ENCODE assay signal across 7 cellular contexts in genomic region chr16:10559792-10560191, GRCh38. TPM values are rescaled to one million over a fixed set of nuclear protein-coding genes. Genes with fewer than 3 reads are reported as not detected.
DNase-seq lines count a peak whose midpoint lies in the region; ATAC-seq, FAIRE-seq and TF ChIP-seq lines count a peak whose summit lies in the region.
"Not testable (repeated sequence)": the region's sequence is repeated elsewhere in the genome, so short reads cannot be mapped to it uniquely, and the experiment has no call there.

No MANE protein-coding gene starts in this region.

- not testable (repeated sequence) for H3K79me2 ChIP-seq in K562 (ENCODE audit: control insufficient read depth, insufficient read depth, low read length)

- intact Hi-C loops in K562 (cut with micrococcal nuclease); esophagus muscularis mucosa (cut with DNase I); sigmoid colon (cut with DNase I): not testable (repeated sequence)
- intact Hi-C loops in right cardiac atrium (cut with DNase I), result loop anchor here in 1 of 4 donors (10.0 kb wide), 1 partner anchor 55 kb away; no protein-coding TSS in a partner anchor
- intact Hi-C loops in vagina (cut with DNase I), result loop anchor here (10.0 kb wide), 1 partner anchor 695 kb away; the partner anchor contains the start of gene SOCS1

- POLR2A ChIA-PET in K562 (lab: Yijun Ruan, JAX), result interaction anchor here (1.3 kb wide), 1 partner anchor 25 kb away, joined by 6 read pairs; no protein-coding TSS in a partner anchor

- not testable (repeated sequence) for H3K9ac ChIP-seq in K562 (ENCODE audit: insufficient read depth in 1 of 2, low read depth in 2 of 2, low read length in 2 of 2)

- H3K4me1 ChIP-seq in K562 (replicated peaks in 1 of 2; ENCODE audit: control insufficient read depth in 2 of 2, insufficient read depth in 2 of 2, low read length in 2 of 2), result not testable (repeated sequence)
- H3K4me1 ChIP-seq in esophagus muscularis mucosa (peaks cover 61 to 89% (median 75%) of the 10 kb centered on the region in 4 donors), right cardiac atrium (ENCODE audit: control insufficient read depth, insufficient read depth, low read length) (peaks cover 37% of the 10 kb centered on the region), lung (ENCODE audit: control insufficient read depth in 2 of 2, insufficient read depth in 2 of 2, low read length in 2 of 2) (peaks cover 24 to 33% of the 10 kb centered on the region in 2 donors), sigmoid colon (peaks cover 0 to 51% (median 31%) of the 10 kb centered on the region in 4 donors), thoracic aorta (ENCODE audit: control insufficient read depth in 1 of 2, low read depth in 2 of 2) (peaks cover 41 to 89% of the 10 kb centered on the region in 2 donors), vagina (peaks cover 47% of the 10 kb centered on the region)

- TF ChIP-seq POLR2A in K562 (conservative IDR thresholded peaks at IDR 0.05); esophagus muscularis mucosa (IDR thresholded peaks at IDR 0.05; ENCODE audit: low read depth); sigmoid colon (IDR thresholded peaks at IDR 0.05); vagina (IDR thresholded peaks at IDR 0.05): not testable (repeated sequence)

- H3K4me3 ChIP-seq in K562; esophagus muscularis mucosa; right cardiac atrium (ENCODE audit: low read length); lung; sigmoid colon: not testable (repeated sequence)
- H3K4me3 ChIP-seq in thoracic aorta (peak overlapping the region; percentile 57), vagina (peak overlapping the region in 1 of 2 donors; percentile 13)

- H2AFZ ChIP-seq in K562 (ENCODE audit: low read depth, low read length), result not testable (repeated sequence)

- H3K36me3 ChIP-seq in K562 (ENCODE audit: control insufficient read depth, insufficient read depth, low read length); esophagus muscularis mucosa; lung (ENCODE audit: control insufficient read depth in 2 of 2, insufficient read depth in 2 of 2, low read length in 2 of 2); sigmoid colon; thoracic aorta; vagina: not testable (repeated sequence)

- H3K27me3 ChIP-seq in K562 (ENCODE audit: control insufficient read depth in 2 of 2, insufficient read depth in 2 of 2, low read length in 2 of 2), result peaks cover 2 to 30% of the 10 kb centered on the region in 2 experiments
- H3K27me3 ChIP-seq in esophagus muscularis mucosa; right cardiac atrium (ENCODE audit: control insufficient read depth, insufficient read depth); lung (ENCODE audit: control insufficient read depth, insufficient read depth); sigmoid colon; thoracic aorta (replicated peaks; ENCODE audit: insufficient read depth); vagina: not testable (repeated sequence)

- not testable (repeated sequence) for TF ChIP-seq EP300 in K562 (IDR thresholded peaks at IDR 0.05; ENCODE audit: low read length); esophagus muscularis mucosa (IDR thresholded peaks at IDR 0.05); sigmoid colon (IDR thresholded peaks at IDR 0.05)

- H3K9me1 ChIP-seq in K562 (ENCODE audit: control insufficient read depth, insufficient read depth, low read length), result not testable (repeated sequence)

- H3K4me2 ChIP-seq in K562 (ENCODE audit: insufficient read depth, low read length), result not testable (repeated sequence)

- 5% methylated on average over 4 of the region's 4 CpGs for WGBS in K562 (ENCODE audit: insufficient coverage, low coverage, missing lambda C conversion rate)
- 94% methylated on average over 4 of the region's 4 CpGs for WGBS in esophagus muscularis mucosa
- 87% methylated on average over 4 of the region's 4 CpGs for WGBS in right cardiac atrium
- WGBS in lung, 2 donors, result 87 to 90% methylated on average over 4 of the region's 4 CpGs
- WGBS in sigmoid colon, 2 donors, result 91 to 92% methylated on average over 4 of the region's 4 CpGs

- not testable (repeated sequence) for BruUV-seq in K562 (replicated peaks; lab: Mats Ljungman, UMichigan)

- not testable (repeated sequence) for DNase-seq in K562 (ENCODE audit: extremely low read depth in 1 of 4, low spot score in 3 of 4); esophagus muscularis mucosa (ENCODE audit: extremely low spot score); lung (ENCODE audit: low spot score); sigmoid colon; thoracic aorta (ENCODE audit: low spot score); vagina (ENCODE audit: extremely low spot score in 2 of 2)
- DNase-seq in right cardiac atrium, result peak in 1 of 3 donors; percentile 11

- in situ Hi-C loops in K562 (cut with MboI), result not testable (repeated sequence)

- not testable (repeated sequence) for H3K9me3 ChIP-seq in K562 (replicated peaks; ENCODE audit: control insufficient read depth, insufficient read depth, low read depth, low read length); esophagus muscularis mucosa; right cardiac atrium (ENCODE audit: control insufficient read depth, low read length); lung (ENCODE audit: control insufficient read depth in 2 of 2, insufficient read depth in 1 of 2, low read length in 1 of 2); sigmoid colon; thoracic aorta; vagina

- not testable (repeated sequence) for TF ChIP-seq CTCF in K562 (IDR thresholded peaks at IDR 0.05 in 2 of 3, conservative IDR thresholded peaks at IDR 0.05 in 1 of 3; ENCODE audit: insufficient read depth in 2 of 3, low read depth in 1 of 3, low read length in 3 of 3); esophagus muscularis mucosa (IDR thresholded peaks at IDR 0.05); lung (IDR thresholded peaks at IDR 0.05; ENCODE audit: control extremely low read depth, extremely low read depth); sigmoid colon (IDR thresholded peaks at IDR 0.05); thoracic aorta (IDR thresholded peaks at IDR 0.05); vagina (IDR thresholded peaks at IDR 0.05)

- CTCF ChIA-PET in K562 (lab: Yijun Ruan, JAX; ENCODE audit: low intra/inter-chr PET ratio), result not testable (repeated sequence)

- H3K27ac ChIP-seq in K562 (ENCODE audit: extremely low read depth, low read depth, low read length), result not testable (repeated sequence)
- H3K27ac ChIP-seq in esophagus muscularis mucosa (replicated peaks in 1 of 4) (peak overlapping the region; percentile 73 to 81 (median 78)), right cardiac atrium (ENCODE audit: low read length) (peak overlapping the region; percentile 84), lung (ENCODE audit: low read depth in 1 of 2, low read length in 1 of 2) (peak overlapping the region; percentile 18 to 86), sigmoid colon (peak overlapping the region; percentile 73 to 80 (median 78)), thoracic aorta (peak overlapping the region; percentile 86 to 93), vagina (peak overlapping the region; percentile 54)

- TF ChIP-seq RAD21 in K562 (CRISPR knock-in tag; conservative IDR thresholded peaks at IDR 0.05 in 1 of 2, IDR thresholded peaks at IDR 0.05 in 1 of 2), result not testable (repeated sequence)

- not testable (repeated sequence) for H4K20me1 ChIP-seq in K562 (replicated peaks; ENCODE audit: control insufficient read depth, insufficient read depth, low read length)

- not testable (repeated sequence) for FAIRE-seq in K562 (lab: Jason Lieb, UNC)

- not testable (repeated sequence) for ATAC-seq in K562; right cardiac atrium; lung (ENCODE audit: insufficient read depth, low FRiP score); thoracic aorta (ENCODE audit: insufficient number of reproducible peaks, low FRiP score, low read depth)

RNA-seq across cellular contexts. Expression of gene EMP2, which starts 20.6 kb away (rescaled TPM):
- total RNA-seq in K562 (2011; cell fraction: chromatin; rRNA removed; ENCODE audit: low replicate concordance), result 5.2 and 10.4 TPM in 2 replicates
- total RNA-seq in K562 (2011; cell fraction: nucleolus; rRNA removed), result 3.8 and 5.5 TPM in 2 replicates
- 4.5 and 8.7 TPM in 2 replicates for total RNA-seq in K562 (2011; cell fraction: nucleoplasm; rRNA removed)
- total RNA-seq in K562 (2014; rRNA removed), result 0.73 and 0.98 TPM in 2 replicates
- total RNA-seq in K562 (2014; rRNA removed; fragmentation: Illumina TruSeq; extraction: Trizol), result 2.1 and 2.9 TPM in 2 replicates
- total RNA-seq in K562 (2015; rRNA removed; fragmentation: Illumina TruSeq; extraction: Trizol), result 0.76 and 1.4 TPM in 2 replicates
- 3.3 TPM in 2 replicates for total RNA-seq in K562 (2021)
- 5.6 and 6.2 TPM in 2 replicates for polyA plus RNA-seq in K562 (2011; rRNA removed)
- 6.1 and 8.6 TPM in 2 replicates for polyA plus RNA-seq in K562 (2011; cell fraction: cytosol; rRNA removed)
- polyA plus RNA-seq in K562 (2011; cell fraction: nucleus; rRNA removed), result 2.2 and 3.7 TPM in 2 replicates
- 4.0 and 5.3 TPM in 2 replicates for polyA plus RNA-seq in K562 (2012)
- 3.1 and 3.8 TPM in 2 replicates for polyA plus RNA-seq in K562 (2014; fragmentation: Illumina TruSeq; extraction: Trizol)
- polyA plus RNA-seq in K562 (2014; fragmentation: Nextera tagmentation; extraction: Ambion mirVana), result 1 to 10 TPM; 3.1 TPM
- polyA plus RNA-seq in K562 (2014; rRNA removed), result 0.78 and 0.89 TPM in 2 replicates
- polyA minus RNA-seq in K562 (2011; rRNA and poly(A)+ RNA removed), result 6.8 and 11.1 TPM in 2 replicates
- polyA minus RNA-seq in K562 (2011; cell fraction: cytosol; rRNA and poly(A)+ RNA removed), result 3.0 and 3.7 TPM in 2 replicates
- 1.1 and 1.3 TPM in 2 replicates for polyA minus RNA-seq in K562 (2011; cell fraction: nucleus; rRNA and poly(A)+ RNA removed)
- total RNA-seq in esophagus muscularis mucosa, result 10 to 100 TPM; 44.1 to 87.1 (median 57.3) TPM
- total RNA-seq in right cardiac atrium, result 10 to 100 TPM; 66.0 to 85.0 (median 74.3) TPM
- polyA plus RNA-seq in right cardiac atrium, result 34.4 TPM
- total RNA-seq in lung, result 100 to 1,000 TPM; 124 to 286 TPM
- 100 to 1,000 TPM in 1 of 2 donors, 10 to 100 TPM in 1; 74.3 to 110 TPM for polyA plus RNA-seq in lung
- total RNA-seq in sigmoid colon, result 10 to 100 TPM; 38.3 to 57.3 (median 42.8) TPM
- polyA plus RNA-seq in sigmoid colon, result 10 to 100 TPM in 2 of 3 donors, 1 to 10 TPM in 1; 7.2 to 49.5 (median 10.6) TPM
- total RNA-seq in thoracic aorta, result 100 to 1,000 TPM in 1 of 2 donors, 10 to 100 TPM in 1; 84.7 to 110 TPM
- total RNA-seq in vagina, result 70.7 TPM
